2 cellular contexts compared by ENCODE assay signal in the genomic region with DNA sequence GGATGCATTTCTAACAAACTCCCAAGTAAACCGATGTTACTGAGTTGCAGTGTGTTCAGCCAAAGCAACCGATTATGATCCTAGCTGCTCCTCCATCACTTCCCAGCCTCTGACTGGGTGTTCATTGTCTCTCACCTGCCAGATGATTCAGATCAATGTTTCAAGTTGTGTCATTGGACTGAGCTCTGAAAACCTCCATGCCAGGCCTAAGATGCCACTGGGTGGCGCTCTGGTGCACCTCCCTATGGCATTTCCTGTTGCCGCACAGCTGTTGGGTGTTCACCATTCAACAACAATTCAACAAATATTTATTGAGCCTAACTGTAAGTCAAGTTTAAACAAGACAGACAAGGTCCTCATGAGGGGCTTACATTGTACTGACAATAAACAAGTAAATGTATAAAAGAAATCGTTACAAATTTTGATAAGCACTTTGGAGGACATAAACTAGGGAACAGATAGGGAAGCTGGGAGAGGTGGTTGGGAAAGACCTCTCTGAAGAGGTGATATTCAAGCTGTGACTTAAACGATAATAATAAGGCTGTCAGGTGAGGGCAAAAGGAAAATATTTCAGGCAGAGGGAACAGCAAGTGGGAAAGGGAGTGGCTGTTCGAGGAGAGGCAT.
A peak's percentile ranks its signal among the peaks of the same experiment; 100 is the strongest.
TF ChIP-seq lines count a peak whose summit lies in the region.

No MANE protein-coding gene starts in this region.

TF ChIP-seq in IMR-90, 13 proteins besides CTCF, POLR2A, EP300 and RAD21:
- TF ChIP-seq SMC3 (IDR thresholded peaks at IDR 0.05; ENCODE audit: low read depth, low read length), result peak; percentile 77
- no peak for TF ChIP-seq MAZ (IDR thresholded peaks at IDR 0.05; ENCODE audit: borderline replicate concordance, low read depth, low read length)
- peak; percentile 58 for TF ChIP-seq RCOR1 (IDR thresholded peaks at IDR 0.05; ENCODE audit: insufficient replicate concordance, low read length)
- no peak for TF ChIP-seq RFX5 (IDR thresholded peaks at IDR 0.05; ENCODE audit: low read depth, low read length)
- TF ChIP-seq MAFK (IDR thresholded peaks at IDR 0.05; ENCODE audit: low read depth, low read length), result no peak
- no peak for TF ChIP-seq NFE2L2 (IDR thresholded peaks at IDR 0.05; ENCODE audit: low read depth, low read length)
- TF ChIP-seq, protein P1, sequence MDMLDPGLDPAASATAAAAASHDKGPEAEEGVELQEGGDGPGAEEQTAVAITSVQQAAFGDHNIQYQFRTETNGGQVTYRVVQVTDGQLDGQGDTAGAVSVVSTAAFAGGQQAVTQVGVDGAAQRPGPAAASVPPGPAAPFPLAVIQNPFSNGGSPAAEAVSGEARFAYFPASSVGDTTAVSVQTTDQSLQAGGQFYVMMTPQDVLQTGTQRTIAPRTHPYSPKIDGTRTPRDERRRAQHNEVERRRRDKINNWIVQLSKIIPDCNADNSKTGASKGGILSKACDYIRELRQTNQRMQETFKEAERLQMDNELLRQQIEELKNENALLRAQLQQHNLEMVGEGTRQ (IDR thresholded peaks at IDR 0.05; ENCODE audit: low read depth, low read length), result no peak
- TF ChIP-seq FOS (IDR thresholded peaks at IDR 0.05; ENCODE audit: low read depth, low read length), result no peak
- no peak for TF ChIP-seq CHD1 (IDR thresholded peaks at IDR 0.05; ENCODE audit: low read depth, low read length)
- TF ChIP-seq MXI1 (IDR thresholded peaks at IDR 0.05; ENCODE audit: borderline replicate concordance, low read depth, low read length), result no peak
- 0 out of 2 replicates have a peak, but pooled peaks have one; percentile 16 for TF ChIP-seq BHLHE40 (IDR thresholded peaks at IDR 0.05; ENCODE audit: low read depth, low read length)
- TF ChIP-seq CEBPB (IDR thresholded peaks at IDR 0.05; ENCODE audit: low read depth, low read length), result peak; percentile 40; the same call in 1 of the 2 replicates

TF ChIP-seq in HepG2, 621 proteins besides CTCF, POLR2A, EP300 and RAD21:
- TF ChIP-seq ELF3 (CRISPR knock-in tag; IDR thresholded peaks at IDR 0.05) (0 out of 2 replicates have a peak, but pooled peaks have one; percentile 30), ZBTB1 (CRISPR knock-in tag; IDR thresholded peaks at IDR 0.05; ENCODE audit: borderline replicate concordance) (no peak), TEAD3 (CRISPR knock-in tag; optimal IDR thresholded peaks at IDR 0.05; ENCODE audit: borderline replicate concordance) (peak; percentile 56), EHMT2 (IDR thresholded peaks at IDR 0.05; ENCODE audit: borderline replicate concordance, low read depth, low read length) (no peak), TAF15 (IDR thresholded peaks at IDR 0.05; ENCODE audit: low read depth, low read length, poor library complexity, severe bottlenecking) (no peak), ELF1 (CRISPR knock-in tag; IDR thresholded peaks at IDR 0.05) (0 out of 2 replicates have a peak, but pooled peaks have one; percentile 44), RBM39 (IDR thresholded peaks at IDR 0.05; ENCODE audit: low read depth, low read length, poor library complexity, severe bottlenecking) (no peak), SP4 (CRISPR knock-in tag; IDR thresholded peaks at IDR 0.05) (no peak), SMC3 (IDR thresholded peaks at IDR 0.05; ENCODE audit: low read length) (peak; percentile 55; the same call in 1 of the 2 replicates), ETV5 (CRISPR knock-in tag; IDR thresholded peaks at IDR 0.05; ENCODE audit: borderline replicate concordance) (peak; percentile 29; the same call in 1 of the 2 replicates), GABPA (IDR thresholded peaks at IDR 0.05; ENCODE audit: low read depth, low read length) (no peak), GABPA (CRISPR knock-in tag; IDR thresholded peaks at IDR 0.05; ENCODE audit: low read depth) (0 out of 2 replicates have a peak, but pooled peaks have one; percentile 21), STAG1 (CRISPR knock-in tag; IDR thresholded peaks at IDR 0.05) (peak; percentile 25; the same call in 1 of the 2 replicates), SPEN (CRISPR knock-in tag; IDR thresholded peaks at IDR 0.05; ENCODE audit: low read depth) (no peak), GABPB1 (CRISPR knock-in tag; IDR thresholded peaks at IDR 0.05) (peak; percentile 56; the same call in 1 of the 2 replicates)
- TF ChIP-seq, protein P2, sequence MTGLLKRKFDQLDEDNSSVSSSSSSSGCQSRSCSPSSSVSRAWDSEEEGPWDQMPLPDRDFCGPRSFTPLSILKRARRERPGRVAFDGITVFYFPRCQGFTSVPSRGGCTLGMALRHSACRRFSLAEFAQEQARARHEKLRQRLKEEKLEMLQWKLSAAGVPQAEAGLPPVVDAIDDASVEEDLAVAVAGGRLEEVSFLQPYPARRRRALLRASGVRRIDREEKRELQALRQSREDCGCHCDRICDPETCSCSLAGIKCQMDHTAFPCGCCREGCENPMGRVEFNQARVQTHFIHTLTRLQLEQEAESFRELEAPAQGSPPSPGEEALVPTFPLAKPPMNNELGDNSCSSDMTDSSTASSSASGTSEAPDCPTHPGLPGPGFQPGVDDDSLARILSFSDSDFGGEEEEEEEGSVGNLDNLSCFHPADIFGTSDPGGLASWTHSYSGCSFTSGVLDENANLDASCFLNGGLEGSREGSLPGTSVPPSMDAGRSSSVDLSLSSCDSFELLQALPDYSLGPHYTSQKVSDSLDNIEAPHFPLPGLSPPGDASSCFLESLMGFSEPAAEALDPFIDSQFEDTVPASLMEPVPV (CRISPR knock-in tag; IDR thresholded peaks at IDR 0.05), result no peak
- TF ChIP-seq, protein P3, sequence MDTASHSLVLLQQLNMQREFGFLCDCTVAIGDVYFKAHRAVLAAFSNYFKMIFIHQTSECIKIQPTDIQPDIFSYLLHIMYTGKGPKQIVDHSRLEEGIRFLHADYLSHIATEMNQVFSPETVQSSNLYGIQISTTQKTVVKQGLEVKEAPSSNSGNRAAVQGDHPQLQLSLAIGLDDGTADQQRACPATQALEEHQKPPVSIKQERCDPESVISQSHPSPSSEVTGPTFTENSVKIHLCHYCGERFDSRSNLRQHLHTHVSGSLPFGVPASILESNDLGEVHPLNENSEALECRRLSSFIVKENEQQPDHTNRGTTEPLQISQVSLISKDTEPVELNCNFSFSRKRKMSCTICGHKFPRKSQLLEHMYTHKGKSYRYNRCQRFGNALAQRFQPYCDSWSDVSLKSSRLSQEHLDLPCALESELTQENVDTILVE (CRISPR knock-in tag; IDR thresholded peaks at IDR 0.05), result no peak
- TF ChIP-seq, protein P4, sequence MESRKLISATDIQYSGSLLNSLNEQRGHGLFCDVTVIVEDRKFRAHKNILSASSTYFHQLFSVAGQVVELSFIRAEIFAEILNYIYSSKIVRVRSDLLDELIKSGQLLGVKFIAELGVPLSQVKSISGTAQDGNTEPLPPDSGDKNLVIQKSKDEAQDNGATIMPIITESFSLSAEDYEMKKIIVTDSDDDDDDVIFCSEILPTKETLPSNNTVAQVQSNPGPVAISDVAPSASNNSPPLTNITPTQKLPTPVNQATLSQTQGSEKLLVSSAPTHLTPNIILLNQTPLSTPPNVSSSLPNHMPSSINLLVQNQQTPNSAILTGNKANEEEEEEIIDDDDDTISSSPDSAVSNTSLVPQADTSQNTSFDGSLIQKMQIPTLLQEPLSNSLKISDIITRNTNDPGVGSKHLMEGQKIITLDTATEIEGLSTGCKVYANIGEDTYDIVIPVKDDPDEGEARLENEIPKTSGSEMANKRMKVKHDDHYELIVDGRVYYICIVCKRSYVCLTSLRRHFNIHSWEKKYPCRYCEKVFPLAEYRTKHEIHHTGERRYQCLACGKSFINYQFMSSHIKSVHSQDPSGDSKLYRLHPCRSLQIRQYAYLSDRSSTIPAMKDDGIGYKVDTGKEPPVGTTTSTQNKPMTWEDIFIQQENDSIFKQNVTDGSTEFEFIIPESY (CRISPR knock-in tag; IDR thresholded peaks at IDR 0.05), result no peak
- TF ChIP-seq, protein P5, sequence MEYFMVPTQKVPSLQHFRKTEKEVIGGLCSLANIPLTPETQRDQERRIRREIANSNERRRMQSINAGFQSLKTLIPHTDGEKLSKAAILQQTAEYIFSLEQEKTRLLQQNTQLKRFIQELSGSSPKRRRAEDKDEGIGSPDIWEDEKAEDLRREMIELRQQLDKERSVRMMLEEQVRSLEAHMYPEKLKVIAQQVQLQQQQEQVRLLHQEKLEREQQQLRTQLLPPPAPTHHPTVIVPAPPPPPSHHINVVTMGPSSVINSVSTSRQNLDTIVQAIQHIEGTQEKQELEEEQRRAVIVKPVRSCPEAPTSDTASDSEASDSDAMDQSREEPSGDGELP (IDR thresholded peaks at IDR 0.05; ENCODE audit: borderline replicate concordance, low read depth), result peak; percentile 67; the same call in 1 of the 2 replicates
